In the genomic region with DNA sequence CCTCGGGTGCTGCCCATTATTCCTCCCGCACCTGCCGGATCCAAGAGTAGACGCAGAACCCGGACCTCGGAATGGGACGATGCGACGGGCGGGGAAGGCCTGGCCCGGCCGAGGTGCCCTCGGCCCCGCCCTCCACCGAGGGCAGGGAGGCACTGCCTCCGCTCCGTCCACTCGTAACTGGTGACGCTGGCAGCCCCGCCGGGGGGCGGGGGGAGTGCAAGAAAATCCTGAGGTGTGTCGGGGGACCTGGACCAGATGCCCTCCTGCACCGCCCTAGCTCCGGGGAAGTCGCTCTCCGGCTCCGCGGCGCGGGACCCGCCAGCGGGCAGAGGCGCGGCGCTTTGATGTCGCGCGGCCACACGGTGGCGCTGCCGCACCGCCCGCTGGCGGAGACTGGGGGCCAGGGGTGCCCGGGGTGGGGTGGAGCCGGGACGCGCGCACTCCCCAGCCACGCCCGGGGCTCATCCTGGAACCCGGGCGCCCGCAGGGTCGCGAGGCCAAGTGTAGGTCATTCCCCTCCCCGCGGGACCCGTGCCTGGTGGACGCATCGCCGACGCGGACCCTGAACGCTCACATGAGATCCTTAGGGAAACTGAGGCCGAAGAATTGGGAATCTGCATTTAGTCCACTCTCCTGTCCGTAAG, we compare ENCODE assay signal across 8 cellular contexts.
DNase-seq lines count a peak whose midpoint lies in the region; ATAC-seq lines count a peak whose summit lies in the region.

No MANE protein-coding gene starts in this region.

- H3K4me1 Mint-ChIP-seq in IgD-negative memory B cell = no peaks in the 10 kb centered on the region

- ATAC-seq in GM21576 (IDR thresholded peaks at IDR 0.05; ENCODE audit: unreplicated experiment) (peak; percentile 81), left colon (peak; percentile 92)

- no peaks in the 10 kb centered on the region for H3K36me3 Mint-ChIP-seq in IgD-negative memory B cell

- peak; percentile 54 for DNase-seq in EL
- peak; percentile 72 for DNase-seq in activated CD4-positive, CD25-positive, alpha-beta regulatory T cell treated with anti-CD3 and anti-CD28 coated beads, Interleukin-2, amount 50 U/mL, for 72 hours
- peak; percentile 86 for DNase-seq in cerebellum (ENCODE audit: low spot score)
- peak; percentile 33 to 59 for DNase-seq in left colon
- DNase-seq in stimulated activated CD4-positive, alpha-beta T cell treated with anti-CD3 and anti-CD28 coated beads, Interleukin-1b, Interleukin-23, amount 100 ng/mL, for 24 hours (ENCODE audit: low read depth in 4 of 4, low spot score in 1 of 4) = peak; percentile 34 to 44 (median 38)
- DNase-seq in NCI-H1436 (lab: John Stamatoyannopoulos, UW) = no peak

- H3K4me3 Mint-ChIP-seq in IgD-negative memory B cell = peak overlapping the region; percentile 11 to 87 (median 70)

- intact Hi-C loops in left colon (cut with DNase I, micrococcal nuclease) = loop anchor here in 1 of 2 donors (5.0 kb wide), 1 partner anchor 885 kb away; no protein-coding TSS in a partner anchor

- H3K27ac Mint-ChIP-seq in IgD-negative memory B cell = no peak overlapping the region

- peaks cover 0 to 4% (median 0%) of the 10 kb centered on the region in 3 donors for H3K9me3 Mint-ChIP-seq in IgD-negative memory B cell

- peaks cover 32% of the 10 kb centered on the region for H3K27me3 Mint-ChIP-seq in IgD-negative memory B cell
